In genomic region chr2:98474979-98475632, GRCh38 we compare ENCODE assay signal across 13 cellular contexts. TPM values are rescaled to one million over a fixed set of nuclear protein-coding genes. Genes with fewer than 3 reads are reported as not detected.
DNase-seq lines count a peak whose midpoint lies in the region; ATAC-seq, FAIRE-seq and TF ChIP-seq lines count a peak whose summit lies in the region.
"Had no signal": no experiment of that assay in that cellular context is flagged by ENCODE, and none has a peak within 500 bp of the region (broad histone marks: within the 10 kb centered on the region; RNA-seq: fewer than 3 reads in every experiment).

No MANE protein-coding gene starts in this region.

- no peak overlapping the region for H2AK5ac ChIP-seq in H1 (ENCODE audit: low read depth, low read length)

- H3K27me3 Mint-ChIP-seq in GM23338 (ENCODE audit: insufficient read depth, low read depth, poor library complexity): peaks cover 6% of the 10 kb centered on the region
- no peaks in the 10 kb centered on the region for H3K27me3 Mint-ChIP-seq in MCF 10A (ENCODE audit: insufficient read depth, unreplicated experiment)

- H3K9me3 Mint-ChIP-seq in GM23338 (no peaks in the 10 kb centered on the region), MCF 10A (ENCODE audit: unreplicated experiment) (no peaks in the 10 kb centered on the region)
- H3K9me3 Mint-ChIP-seq: nephron had no signal

- H3K27me3 ChIP-seq in GM23338 (ENCODE audit: insufficient read depth): no peaks in the 10 kb centered on the region
- no peaks in the 10 kb centered on the region for H3K27me3 ChIP-seq in H1 (replicated peaks in 1 of 4; ENCODE audit: control insufficient read depth in 3 of 4, extremely low read depth in 1 of 4, insufficient read depth in 3 of 4, low read length in 3 of 4)
- H3K27me3 ChIP-seq in ovary: no peaks in the 10 kb centered on the region
- no peaks in the 10 kb centered on the region for H3K27me3 ChIP-seq in thyroid gland
- H3K27me3 ChIP-seq: transverse colon had no signal

- no peak overlapping the region for H2BK12ac ChIP-seq in H1 (ENCODE audit: low read depth, low read length)

- DNase-seq in DMS 273 (lab: John Stamatoyannopoulos, UW; ENCODE audit: unreplicated experiment): peak; percentile 21
- DNase-seq in DMS 273 treated with DMSO at 0.1 percent for 48 hours (lab: John Stamatoyannopoulos, UW): no peak
- no peak for DNase-seq in GM23338 (ENCODE audit: low spot score)
- DNase-seq in NCI-H82 (lab: John Stamatoyannopoulos, UW): peak; percentile 56
- DNase-seq in H1 (ENCODE audit: low read depth in 1 of 2, low spot score in 2 of 2): no peak
- DNase-seq in ovary: no peak
- no peak for DNase-seq in thyroid gland
- no peak for DNase-seq in MCF 10A (ENCODE audit: unreplicated experiment)
- DNase-seq: activated CD4-positive, alpha-beta T cell treated with anti-CD3 and anti-CD28 coated beads for 4 hours; transverse colon had no signal

- H4K20me1 ChIP-seq in GM23338 (replicated peaks; ENCODE audit: insufficient read depth) (peaks cover 16% of the 10 kb centered on the region; the same call in 1 of the 2 replicates), H1 (replicated peaks in 1 of 2; ENCODE audit: control insufficient read depth in 1 of 2, insufficient read depth in 2 of 2, low read length in 2 of 2) (peaks cover 9 to 12% of the 10 kb centered on the region in 2 experiments)

- H3K9ac ChIP-seq in H1 (replicated peaks in 1 of 4; ENCODE audit: extremely low read depth in 1 of 4, low read depth in 3 of 4, low read length in 3 of 4): no peak overlapping the region

- no peak overlapping the region for H3K23ac ChIP-seq in H1 (ENCODE audit: insufficient read length)

- H3K4me3 ChIP-seq in GM23338 (no peak overlapping the region), H1 (ENCODE audit: extremely low read depth in 1 of 4, insufficient read depth in 2 of 4, low read depth in 3 of 4, low read length in 4 of 4) (no peak overlapping the region), ovary (no peak overlapping the region), thyroid gland (replicated peaks in 1 of 3) (no peak overlapping the region)
- H3K4me3 ChIP-seq: transverse colon had no signal

- TF ChIP-seq CTCF in GM23338 (conservative IDR thresholded peaks at IDR 0.05; ENCODE audit: low read depth in 2 of 2): no peak
- no peak for TF ChIP-seq CTCF in H1 (IDR thresholded peaks at IDR 0.05; ENCODE audit: control extremely low read depth in 1 of 3, insufficient read depth in 1 of 3, low read depth in 1 of 3, low read length in 3 of 3)
- TF ChIP-seq CTCF in ovary (IDR thresholded peaks at IDR 0.05): no peak
- no peak for TF ChIP-seq CTCF in thyroid gland (IDR thresholded peaks at IDR 0.05)
- no peak for TF ChIP-seq CTCF in MCF 10A (IDR thresholded peaks at IDR 0.05; ENCODE audit: unreplicated experiment)

- no peak overlapping the region for H3K14ac ChIP-seq in H1 (ENCODE audit: insufficient read length)

- H3K23me2 ChIP-seq in H1 (ENCODE audit: low read depth, low read length): peaks cover 4% of the 10 kb centered on the region; the same call in 1 of the 2 replicates

- no peak overlapping the region for H2BK20ac ChIP-seq in H1 (ENCODE audit: low read length)

- H3K79me1 ChIP-seq in H1 (ENCODE audit: low read depth, low read length): peaks cover 17% of the 10 kb centered on the region

- POLR2A ChIA-PET in H1 (lab: Charles Lee; ENCODE audit: partially characterized antibody) (no interaction called here), MCF 10A (lab: Yijun Ruan, JAX) (interaction anchor here (0.6 kb wide), 1 partner anchor 67 kb away, joined by 3 read pairs; no protein-coding TSS in a partner anchor)

- no peak overlapping the region for H4K91ac ChIP-seq in H1 (replicated peaks; ENCODE audit: insufficient read length, low read length)

- H4K5ac ChIP-seq in H1 (ENCODE audit: insufficient read length, low read depth, low read length): no peak overlapping the region

- H3K9me2 ChIP-seq in GM23338 (ENCODE audit: insufficient read depth): no peaks in the 10 kb centered on the region

- H3K4me1 Mint-ChIP-seq in GM23338 (peaks cover 47% of the 10 kb centered on the region), MCF 10A (ENCODE audit: insufficient read depth, unreplicated experiment) (peaks cover 18% of the 10 kb centered on the region)

- 72% methylated on average over 5 of the region's 5 CpGs; no CpG with 5 or more reads in 1 of the 2 experiments for WGBS in H1 (ENCODE audit: extremely low coverage in 1 of 2, insufficient coverage in 1 of 2, insufficient read length in 1 of 2, insufficient replicate concordance in 2 of 2, low coverage in 1 of 2, low lambda C conversion rate in 2 of 2, missing lambda C conversion rate in 1 of 2), 2 experiments
- 92 to 94% (median 94%) methylated on average over 5 of the region's 5 CpGs for WGBS in ovary, 3 donors
- WGBS in thyroid gland, 2 donors: 74 to 80% methylated on average over 5 of the region's 5 CpGs

- CTCF ChIA-PET in H1 (lab: Charles Lee; ENCODE audit: partially characterized antibody): interaction anchor here (0.8 to 3.6 kb wide), 6 partner anchors 10 to 144 kb away, joined by 4 to 27 read pairs (median 4); no protein-coding TSS in a partner anchor
- CTCF ChIA-PET in MCF 10A (lab: Yijun Ruan, JAX): no interaction called here

- no peak overlapping the region for H3K4me3 Mint-ChIP-seq in GM23338
- H3K4me3 Mint-ChIP-seq in MCF 10A (ENCODE audit: unreplicated experiment): no peak overlapping the region
- H3K4me3 Mint-ChIP-seq: nephron had no signal

- intact Hi-C loops in ovary (cut with DNase I) (no loop called here), thyroid gland (cut with DNase I) (no loop called here), MCF 10A (cut with micrococcal nuclease) (no loop called here)

- H3K56ac ChIP-seq in H1 (replicated peaks; ENCODE audit: insufficient read length, low read depth, low read length): no peak overlapping the region

- no peaks in the 10 kb centered on the region for H3K36me3 ChIP-seq in GM23338 (ENCODE audit: insufficient read depth)
- H3K36me3 ChIP-seq in H1 (ENCODE audit: control insufficient read depth in 2 of 4, insufficient read depth in 4 of 4, low read length in 3 of 4): no peaks in the 10 kb centered on the region
- H3K36me3 ChIP-seq in ovary: no peaks in the 10 kb centered on the region
- no peaks in the 10 kb centered on the region for H3K36me3 ChIP-seq in thyroid gland
- H3K36me3 ChIP-seq: transverse colon had no signal

- ATAC-seq in GM23338: peak; percentile 20
- ATAC-seq: left lobe of liver had no signal

- H3K27ac Mint-ChIP-seq in GM23338: no peak overlapping the region
- H3K27ac Mint-ChIP-seq in MCF 10A (ENCODE audit: low read depth, unreplicated experiment): no peak overlapping the region
- H3K27ac Mint-ChIP-seq: nephron had no signal

- H3K4me2 ChIP-seq in GM23338: peak overlapping the region; percentile 21
- peak overlapping the region in 1 of 2 experiments; percentile 20; a peak in 1 of 4 replicates for H3K4me2 ChIP-seq in H1 (ENCODE audit: insufficient read depth in 1 of 2, low read depth in 2 of 2, low read length in 2 of 2)

- H2BK15ac ChIP-seq in H1 (ENCODE audit: low read length): no peak overlapping the region

- no peak overlapping the region for H2BK5ac ChIP-seq in H1 (ENCODE audit: low read depth, low read length)

- no peaks in the 10 kb centered on the region for H3K9me3 ChIP-seq in H1 (ENCODE audit: insufficient read depth in 2 of 2, low read depth in 1 of 2, low read length in 1 of 2)
- H3K9me3 ChIP-seq in ovary: no peaks in the 10 kb centered on the region
- H3K9me3 ChIP-seq in thyroid gland: no peaks in the 10 kb centered on the region
- H3K9me3 ChIP-seq: transverse colon had no signal

- TF ChIP-seq RAD21 in H1 (IDR thresholded peaks at IDR 0.05 in 1 of 2, conservative IDR thresholded peaks at IDR 0.05 in 1 of 2; ENCODE audit: low read depth in 2 of 2, low read length in 2 of 2): no peak

- FAIRE-seq in H1 (lab: Jason Lieb, UNC): peak; percentile 48

- TF ChIP-seq POLR2A in H1 (IDR thresholded peaks at IDR 0.05; ENCODE audit: control extremely low read depth in 1 of 2, low read depth in 2 of 2, low read length in 2 of 2) (no peak), ovary (IDR thresholded peaks at IDR 0.05) (no peak), thyroid gland (IDR thresholded peaks at IDR 0.05) (no peak)

- H2BK120ac ChIP-seq in H1 (replicated peaks; ENCODE audit: low read depth, low read length): no peak overlapping the region

- no peak overlapping the region for H3K18ac ChIP-seq in H1 (ENCODE audit: extremely low read depth, low read length)

- TF ChIP-seq EP300 in H1 (IDR thresholded peaks at IDR 0.05; ENCODE audit: borderline replicate concordance in 1 of 2, low read depth in 2 of 2, low read length in 2 of 2): no peak
- TF ChIP-seq EP300 in ovary (IDR thresholded peaks at IDR 0.05): no peak

- H3F3A ChIP-seq in GM23338 (replicated peaks; ENCODE audit: low read depth): no peaks in the 10 kb centered on the region

- no TSS peak for BruUV-seq in MCF 10A (replicated peaks; lab: Mats Ljungman, UMichigan)

- H3K27ac ChIP-seq in GM23338 (ENCODE audit: low read depth) (0 out of 2 replicates have a peak overlapping the region, but pooled peaks have one; percentile 55), H1 (ENCODE audit: low read depth, low read length) (no peak overlapping the region), ovary (no peak overlapping the region), thyroid gland (no peak overlapping the region)
- H3K27ac ChIP-seq: 22Rv1 had no signal

- H3K4me1 ChIP-seq in GM23338 (ENCODE audit: insufficient read depth) (peaks cover 18% of the 10 kb centered on the region), H1 (replicated peaks in 1 of 4; ENCODE audit: control insufficient read depth in 3 of 4, insufficient read depth in 4 of 4, low read length in 3 of 4) (peaks cover 4 to 24% (median 17%) of the 10 kb centered on the region in 4 experiments), ovary (ENCODE audit: insufficient read depth) (peaks cover 16% of the 10 kb centered on the region), thyroid gland (peaks cover 8 to 34% of the 10 kb centered on the region in 2 donors)

- H2AFZ ChIP-seq in GM23338 (no peak overlapping the region), H1 (ENCODE audit: low read length) (no peak overlapping the region)

- peaks cover 73% of the 10 kb centered on the region for H3K79me2 ChIP-seq in GM23338 (replicated peaks; ENCODE audit: insufficient read depth)
- H3K79me2 ChIP-seq in H1 (ENCODE audit: control insufficient read depth in 1 of 2, insufficient read depth in 2 of 2, low read length in 2 of 2): peaks cover 0 to 90% of the 10 kb centered on the region in 2 experiments; a peak in 3 of 4 replicates

- no peaks in the 10 kb centered on the region for H3K36me3 Mint-ChIP-seq in GM23338 (ENCODE audit: low read depth)
- no peaks in the 10 kb centered on the region for H3K36me3 Mint-ChIP-seq in MCF 10A (ENCODE audit: insufficient read depth, unreplicated experiment)

- H3K4ac ChIP-seq in H1 (replicated peaks; ENCODE audit: insufficient read length, low read depth, low read length): no peak overlapping the region

- H4K8ac ChIP-seq in H1 (ENCODE audit: extremely low read depth, insufficient read depth, low read length): no peak overlapping the region

RNA-seq across cellular contexts. Expression of gene INPP4A, which starts 30.4 kb away (rescaled TPM):
- total RNA-seq in GM23338 (2014; rRNA removed; shearing (Covaris generic)): 36.9 and 42.3 TPM in 2 replicates
- polyA plus RNA-seq in GM23338 (2016; fragmentation: Nextera tagmentation; extraction: Ambion mirVana) (6.5 and 8.5 TPM in 2 replicates), H1 (2011; rRNA removed) (25.6 and 38.6 TPM in 2 replicates), ovary (10 to 100 TPM in 1 of 2 donors, 1 to 10 TPM in 1; 7.5 to 12.8 TPM)
- total RNA-seq in H1 (2021; fragmentation: NEBNext Ultra II Directional; extraction: Animal tissue kit (Norgen Biotek cat#: 25700)): 34.3 and 36.4 TPM in 2 replicates
- 32.2 TPM for polyA plus RNA-seq in H1 (2011; cell fraction: cytosol; rRNA removed)
- polyA plus RNA-seq in H1 (2011; cell fraction: nucleus; rRNA removed): 100 TPM
- polyA plus RNA-seq in H1 (2012, experiment 1 of 2): 21.4 to 36.6 TPM (median 30.9 TPM) in 4 replicates
- 5.1 TPM for polyA plus RNA-seq in H1 (2012, experiment 2 of 2)
- polyA plus RNA-seq in H1 (2013, experiment 1 of 2): 8.9 TPM
- 8.7 TPM for polyA plus RNA-seq in H1 (2013, experiment 2 of 2)
- polyA minus RNA-seq in H1 (2011; rRNA and poly(A)+ RNA removed): 112 and 124 TPM in 2 replicates
- 55.2 TPM for polyA minus RNA-seq in H1 (2011; cell fraction: cytosol; rRNA and poly(A)+ RNA removed)
- 97.0 TPM for polyA minus RNA-seq in H1 (2011; cell fraction: nucleus; rRNA and poly(A)+ RNA removed)
- total RNA-seq in ovary (10 to 100 TPM; 13.1 to 25.8 (median 18.6) TPM), thyroid gland (10 to 100 TPM; 18.9 to 24.9 (median 23.8) TPM), MCF 10A (2022) (20.8 and 21.5 TPM in 2 replicates)

Comparison
In these comparisons a context has a peak if more than half of its experiments do, and no peak if none do; other contexts are left out.
1. DNase-seq: peak in DMS 273 (single experiment) and NCI-H82 (single experiment); none in DMS 273 treated with DMSO at 0.1 percent for 48 hours (single experiment), GM23338 (single experiment), H1 (0 of 2), ovary (0 of 5), thyroid gland (0 of 2) and MCF 10A (single experiment).